Comparison of ENCODE assay signal across 8 cellular contexts in genomic region chr12:126402912-126403698, GRCh38.
DNase-seq lines count a peak whose midpoint lies in the region; FAIRE-seq and TF ChIP-seq lines count a peak whose summit lies in the region.
"Not testable (repeated sequence)": the region's sequence is repeated elsewhere in the genome, so short reads cannot be mapped to it uniquely, and the experiment has no call there.

No MANE protein-coding gene starts in this region.

- not testable (repeated sequence) for H4K20me1 ChIP-seq in astrocyte (ENCODE audit: insufficient read depth, low read length)

- not testable (repeated sequence) for H3K36me3 ChIP-seq in ACC112 (ENCODE audit: insufficient read depth, low read length); astrocyte (ENCODE audit: insufficient read depth, low read length); skeletal muscle satellite cell (ENCODE audit: insufficient read depth, low read length)

- not testable (repeated sequence) for H3K36me3 Mint-ChIP-seq in astrocyte (ENCODE audit: low read depth, unreplicated experiment)

- H3K4me1 Mint-ChIP-seq in astrocyte (ENCODE audit: low read depth, unreplicated experiment), result not testable (repeated sequence)

- peak; percentile 80 for DNase-seq in HT1080 (ENCODE audit: low read depth)
- DNase-seq in NCI-H2171 treated with DMSO at 0.1 percent for 48 hours (lab: John Stamatoyannopoulos, UW), result peak; percentile 2
- DNase-seq in RWPE1 (ENCODE audit: low spot score), result peak; percentile 38
- peak; percentile 65 for DNase-seq in astrocyte (ENCODE audit: low read depth)
- peak; percentile 27 for DNase-seq in fibroblast of gingiva (ENCODE audit: low read depth)
- DNase-seq in glomerular visceral epithelial cell (ENCODE audit: extremely low spot score), result peak; percentile 37

- not testable (repeated sequence) for H3K27ac Mint-ChIP-seq in astrocyte (ENCODE audit: unreplicated experiment)

- peak overlapping the region; percentile 53 for H3K4me2 ChIP-seq in astrocyte (ENCODE audit: low read length)
- peak overlapping the region; percentile 31 for H3K4me2 ChIP-seq in skeletal muscle satellite cell (ENCODE audit: low read length)

- CTCF ChIA-PET in RWPE1 (lab: Yijun Ruan, JAX), result not testable (repeated sequence)

- not testable (repeated sequence) for H3K9me3 Mint-ChIP-seq in astrocyte (ENCODE audit: unreplicated experiment)

- not testable (repeated sequence) for H3K79me2 ChIP-seq in ACC112 (ENCODE audit: control insufficient read depth, insufficient read depth, low read length, unreplicated experiment); astrocyte (ENCODE audit: insufficient read depth, low read length)

- FAIRE-seq in astrocyte (lab: Jason Lieb, UNC), result peak; percentile 69

- H3K27me3 ChIP-seq in ACC112 (ENCODE audit: insufficient read depth, low read length); astrocyte (ENCODE audit: insufficient read depth, low read length); skeletal muscle satellite cell (ENCODE audit: control insufficient read depth, insufficient read depth, low read length): not testable (repeated sequence)

- H3K4me3 ChIP-seq in ACC112 (ENCODE audit: low read depth, low read length); astrocyte (ENCODE audit: insufficient read depth, low read depth, low read length); skeletal muscle satellite cell (ENCODE audit: low read length): not testable (repeated sequence)

- POLR2A ChIA-PET in RWPE1 (lab: Yijun Ruan, JAX; ENCODE audit: low non-redundant PET), result not testable (repeated sequence)

- H3K9me3 ChIP-seq in astrocyte (ENCODE audit: insufficient read depth, low read depth, low read length); skeletal muscle satellite cell (replicated peaks; ENCODE audit: low read length): not testable (repeated sequence)

- not testable (repeated sequence) for H2AFZ ChIP-seq in ACC112 (ENCODE audit: low read length, unreplicated experiment); astrocyte (ENCODE audit: low read depth, low read length)

- peaks cover 34% of the 10 kb centered on the region for H3K4me1 ChIP-seq in ACC112 (ENCODE audit: control insufficient read depth, insufficient read depth, low read length, unreplicated experiment)
- peaks cover 18% of the 10 kb centered on the region for H3K4me1 ChIP-seq in astrocyte (ENCODE audit: insufficient read depth, low read length)
- peaks cover 25% of the 10 kb centered on the region for H3K4me1 ChIP-seq in skeletal muscle satellite cell (ENCODE audit: control insufficient read depth, insufficient read depth, low read length)

- H3K27ac ChIP-seq in ACC112 (ENCODE audit: low read depth, low read length) (peak overlapping the region; percentile 75), RWPE1 (peak overlapping the region; percentile 87), astrocyte (ENCODE audit: low read depth, low read length) (peak overlapping the region; percentile 75)

- not testable (repeated sequence) for H3K4me3 Mint-ChIP-seq in astrocyte (ENCODE audit: unreplicated experiment)

- TF ChIP-seq CTCF in RWPE1 (conservative IDR thresholded peaks at IDR 0.05; ENCODE audit: low read depth); astrocyte (IDR thresholded peaks at IDR 0.05; ENCODE audit: insufficient read depth, low read depth, low read length): not testable (repeated sequence)

- H3K9ac ChIP-seq in astrocyte (ENCODE audit: low read length), result not testable (repeated sequence)
- peak overlapping the region; percentile 23 for H3K9ac ChIP-seq in skeletal muscle satellite cell (ENCODE audit: low read depth, low read length)

- not testable (repeated sequence) for H3K27me3 Mint-ChIP-seq in astrocyte (ENCODE audit: low read depth, unreplicated experiment)

Comparison
In these comparisons a context has a peak if more than half of its experiments do, and no peak if none do; other contexts are left out.
1. DNase-seq: peak in every context shown above with its lines; median percentile 80 in HT1080; 65 in astrocyte; 38 in RWPE1; 37 in glomerular visceral epithelial cell; 27 in fibroblast of gingiva; 2 in NCI-H2171 treated with DMSO at 0.1 percent for 48 hours.